In the genomic region with DNA sequence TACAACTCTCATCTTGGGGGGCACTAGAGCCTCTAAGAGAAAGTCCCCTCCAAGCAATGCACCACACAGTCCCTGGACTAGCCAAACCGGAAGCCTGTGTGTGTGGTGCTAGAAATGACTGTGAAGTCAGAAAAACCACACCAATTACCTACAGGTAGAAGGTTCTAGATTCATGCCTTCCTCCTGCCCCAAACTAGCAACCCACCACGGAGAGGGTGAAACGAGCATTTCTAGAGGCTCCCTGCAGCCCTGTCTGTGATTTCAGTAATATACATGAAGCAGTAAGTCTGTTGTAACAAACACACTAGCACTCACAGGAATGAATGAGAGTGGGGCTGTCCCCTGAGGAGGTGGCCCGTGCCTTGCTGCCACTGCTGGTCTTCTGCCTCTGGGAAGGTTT, we compare ENCODE assay signal across 10 cellular contexts. TPM values are rescaled to one million over a fixed set of nuclear protein-coding genes. Genes with fewer than 3 reads are reported as not detected.
DNase-seq lines count a peak whose midpoint lies in the region; ATAC-seq and TF ChIP-seq lines count a peak whose summit lies in the region.
"Had no signal": no experiment of that assay in that cellular context is flagged by ENCODE, and none has a peak within 500 bp of the region (broad histone marks: within the 10 kb centered on the region; RNA-seq: fewer than 3 reads in every experiment).

No MANE protein-coding gene starts in this region.

- no peaks in the 10 kb centered on the region for H3K36me3 Mint-ChIP-seq in neural crest cell (ENCODE audit: low read depth)

- H3K9ac ChIP-seq in colonic mucosa (ENCODE audit: low read depth in 2 of 2, low read length in 2 of 2): no peak overlapping the region

- TF ChIP-seq CTCF in neural crest cell (conservative IDR thresholded peaks at IDR 0.05) (no peak), prostate gland (IDR thresholded peaks at IDR 0.05) (no peak), testis (IDR thresholded peaks at IDR 0.05) (no peak), colonic mucosa (IDR thresholded peaks at IDR 0.05) (no peak)

- peaks cover 22% of the 10 kb centered on the region for H3K4me1 ChIP-seq in prostate gland (replicated peaks)
- H3K4me1 ChIP-seq in testis: no peaks in the 10 kb centered on the region
- no peaks in the 10 kb centered on the region for H3K4me1 ChIP-seq in colonic mucosa

- no peaks in the 10 kb centered on the region for H3K27me3 Mint-ChIP-seq in neural crest cell (ENCODE audit: low read depth)

- H3K4me3 Mint-ChIP-seq in neural crest cell: peak overlapping the region; percentile 86

- no peaks in the 10 kb centered on the region for H3K9me3 Mint-ChIP-seq in neural crest cell

- peaks cover 92% of the 10 kb centered on the region for H3K4me1 Mint-ChIP-seq in neural crest cell

- H3K27ac ChIP-seq in prostate gland (no peak overlapping the region), testis (no peak overlapping the region), colonic mucosa (no peak overlapping the region)

- DNase-seq in neural crest cell (ENCODE audit: low read depth, low spot score) (no peak), prostate gland (ENCODE audit: low spot score) (no peak), testis (no peak), colonic mucosa (no peak)
- DNase-seq: effector memory CD4-positive, alpha-beta T cell; substantia nigra had no signal

- H3K4me3 ChIP-seq in prostate gland: no peak overlapping the region
- H3K4me3 ChIP-seq in testis: no peak overlapping the region
- no peak overlapping the region for H3K4me3 ChIP-seq in colonic mucosa

- TF ChIP-seq POLR2A in GM18505 (IDR thresholded peaks at IDR 0.05; ENCODE audit: borderline replicate concordance, extremely low read depth, insufficient read depth, insufficient read length) (no peak), prostate gland (IDR thresholded peaks at IDR 0.05) (no peak), testis (IDR thresholded peaks at IDR 0.05) (no peak)

- H3K9me3 ChIP-seq in prostate gland (no peaks in the 10 kb centered on the region), testis (no peaks in the 10 kb centered on the region), colonic mucosa (no peaks in the 10 kb centered on the region)

- peak overlapping the region; percentile 93 for H3K27ac Mint-ChIP-seq in neural crest cell (ENCODE audit: unreplicated experiment)

- ATAC-seq in GM18505 (IDR thresholded peaks at IDR 0.05; ENCODE audit: unreplicated experiment): peak; percentile 39
- peak; percentile 35 for ATAC-seq in GM21528 (IDR thresholded peaks at IDR 0.05; ENCODE audit: low FRiP score, unreplicated experiment)
- ATAC-seq in HG03442 (IDR thresholded peaks at IDR 0.05; ENCODE audit: unreplicated experiment): peak; percentile 37
- ATAC-seq in HG03135 (IDR thresholded peaks at IDR 0.05; ENCODE audit: unreplicated experiment): no peak

- H3K36me3 ChIP-seq in prostate gland (no peaks in the 10 kb centered on the region), testis (ENCODE audit: low read depth, missing control alignments) (no peaks in the 10 kb centered on the region), colonic mucosa (no peaks in the 10 kb centered on the region)

- intact Hi-C loops in prostate gland (cut with DNase I): loop anchor here (5.0 kb wide), 1 partner anchor 42 kb away; no protein-coding TSS in a partner anchor
- intact Hi-C loops in testis (cut with DNase I; ENCODE audit: low total_unique reads): no loop called here
- intact Hi-C loops in colonic mucosa (cut with DNase I): no loop called here

- 63% methylated on average over 4 of the region's 4 CpGs for WGBS in prostate gland
- 74 to 80% methylated on average over 3 to 4 of the region's 4 CpGs for WGBS in testis, 2 donors

- no peaks in the 10 kb centered on the region for H3K27me3 ChIP-seq in prostate gland (replicated peaks; ENCODE audit: insufficient read depth)
- no peaks in the 10 kb centered on the region for H3K27me3 ChIP-seq in testis
- no peaks in the 10 kb centered on the region for H3K27me3 ChIP-seq in colonic mucosa

RNA-seq across cellular contexts. Expression of a gene that starts 13.6 kb away (rescaled TPM):
- total RNA-seq in neural crest cell (40.1 and 46.0 TPM in 2 replicates), prostate gland (10 to 100 TPM; 51.1 to 53.9 TPM), testis (10 to 100 TPM; 15.7 to 19.9 TPM), colonic mucosa (10 to 100 TPM; 10.5 to 12.8 TPM)
- 3.3 TPM for polyA plus RNA-seq in testis (ENCODE audit: insufficient read depth, low read depth, low replicate concordance)
